Comparison of ENCODE assay signal across 34 cellular contexts in genomic region chr2:72431737-72432136, GRCh38.
"Had no signal": no experiment of that assay in that cellular context is flagged by ENCODE, and none has a peak within 500 bp of the region (broad histone marks: within the 10 kb centered on the region; RNA-seq: fewer than 3 reads in every experiment).

No MANE protein-coding gene starts in this region.

- H3K4me1 ChIP-seq: adrenal gland, breast epithelium, colonic mucosa, heart left ventricle had no signal

- H3K4me3 ChIP-seq: adrenal gland, breast epithelium, cardiac muscle cell, colonic mucosa, heart left ventricle had no signal

- H3K27ac Mint-ChIP-seq: activated CD4-positive, alpha-beta memory T cell treated with anti-CD3 and anti-CD28 coated beads for 36 hours; activated CD4-positive, alpha-beta T cell treated with anti-CD3 and anti-CD28 coated beads for 36 hours; activated CD4-positive, alpha-beta T cell treated with anti-CD3 and anti-CD28 coated beads, Interleukin-2, amount 10 ng/mL, durations not matched to agents 24 days and 14 days; activated CD8-positive, alpha-beta memory T cell treated with anti-CD3 and anti-CD28 coated beads, Interleukin-2, amount 10 ng/mL, durations not matched to agents 7 days and 5 days; activated CD8-positive, alpha-beta T cell treated with anti-CD3 and anti-CD28 coated beads, Interleukin-2, amount 10 ng/mL, durations not matched to agents 7 days and 5 days; activated naive CD4-positive, alpha-beta T cell treated with anti-CD3 and anti-CD28 coated beads for 36 hours; activated naive CD4-positive, alpha-beta T cell treated with anti-CD3 and anti-CD28 coated beads, Interleukin-2, amount 50 U/mL, for 24 hours; activated naive CD8-positive, alpha-beta T cell treated with anti-CD3 and anti-CD28 coated beads for 36 hours; activated naive CD8-positive, alpha-beta T cell treated with anti-CD3 and anti-CD28 coated beads, Interleukin-2, amount 50 U/mL, for 24 hours; activated T-helper 1 cell treated with anti-CD3 and anti-CD28 coated beads, Interleukin-12 subunit alpha, Interleukin-12 subunit beta, Interleukin-2, Interleukin-4 antibody, amounts not matched to agents 30 ng/mL and 10 ng/mL and 1 ng/mL, durations not matched to agents 14 hours and 24 hours and 36 hours; activated T-helper 2 cell treated with anti-CD3 and anti-CD28 coated beads, Interferon-gamma antibody, Interleukin-2, Interleukin-4, amounts not matched to agents 10 μg/mL and 5 μg/mL and 100 μg/mL, durations not matched to agents 14 hours and 24 hours and 36 hours; brain had no signal

- DNase-seq: activated CD4-positive, alpha-beta memory T cell treated with anti-CD3 and anti-CD28 coated beads for 36 hours; activated CD4-positive, alpha-beta T cell treated with anti-CD3 and anti-CD28 coated beads for 36 hours; activated CD4-positive, alpha-beta T cell treated with anti-CD3 and anti-CD28 coated beads, Interleukin-2, amount 10 ng/mL, durations not matched to agents 24 days and 14 days; activated CD4-positive, CD25-positive, alpha-beta regulatory T cell; activated CD4-positive, CD25-positive, alpha-beta regulatory T cell treated with anti-CD3 and anti-CD28 coated beads, Interleukin-2, amount 50 U/mL, for 72 hours; activated CD8-positive, alpha-beta memory T cell treated with anti-CD3 and anti-CD28 coated beads, Interleukin-2, amount 10 ng/mL, durations not matched to agents 7 days and 5 days; activated CD8-positive, alpha-beta memory T cell treated with anti-CD3 and anti-CD28 coated beads, Interleukin-2, amount 50 U/mL, for 4 hours; activated CD8-positive, alpha-beta T cell treated with anti-CD3 and anti-CD28 coated beads, Interleukin-2, amount 10 ng/mL, durations not matched to agents 7 days and 5 days; activated effector memory CD4-positive, alpha-beta T cell treated with anti-CD3 and anti-CD28 coated beads, Interleukin-2, amount 50 U/mL, for 16 hours; activated naive CD4-positive, alpha-beta T cell treated with anti-CD3 and anti-CD28 coated beads for 36 hours; activated naive CD8-positive, alpha-beta T cell treated with anti-CD3 and anti-CD28 coated beads for 36 hours; activated naive CD8-positive, alpha-beta T cell treated with anti-CD3 and anti-CD28 coated beads, Interleukin-2, amount 50 U/mL, for 24 hours; activated T-cell treated with anti-CD3 and anti-CD28 coated beads, Interleukin-2, amount 50 U/mL, for 1 hour; activated T-cell treated with anti-CD3 and anti-CD28 coated beads, Interleukin-2, amount 50 U/mL, for 48 hours; adrenal gland; amygdala; aorta; central memory CD4-positive, alpha-beta T cell; cerebellar nuclear complex; colonic mucosa; effector CD8-positive, alpha-beta T cell; foreskin fibroblast; heart left ventricle; hypothalamus had no signal

- H3K4me1 Mint-ChIP-seq: activated CD4-positive, alpha-beta T cell treated with anti-CD3 and anti-CD28 coated beads for 36 hours; activated CD4-positive, alpha-beta T cell treated with anti-CD3 and anti-CD28 coated beads, Interleukin-2, amount 10 ng/mL, durations not matched to agents 24 days and 14 days; activated CD8-positive, alpha-beta memory T cell treated with anti-CD3 and anti-CD28 coated beads, Interleukin-2, amount 10 ng/mL, durations not matched to agents 7 days and 5 days; activated naive CD4-positive, alpha-beta T cell treated with anti-CD3 and anti-CD28 coated beads, Interleukin-2, amount 50 U/mL, for 24 hours; activated naive CD8-positive, alpha-beta T cell treated with anti-CD3 and anti-CD28 coated beads for 36 hours; activated naive CD8-positive, alpha-beta T cell treated with anti-CD3 and anti-CD28 coated beads, Interleukin-2, amount 50 U/mL, for 24 hours; brain had no signal

- H3K27me3 Mint-ChIP-seq: activated CD4-positive, alpha-beta memory T cell treated with anti-CD3 and anti-CD28 coated beads for 36 hours; activated CD4-positive, alpha-beta T cell treated with anti-CD3 and anti-CD28 coated beads for 36 hours; activated CD4-positive, alpha-beta T cell treated with anti-CD3 and anti-CD28 coated beads, Interleukin-2, amount 10 ng/mL, durations not matched to agents 24 days and 14 days; activated CD8-positive, alpha-beta memory T cell treated with anti-CD3 and anti-CD28 coated beads, Interleukin-2, amount 10 ng/mL, durations not matched to agents 7 days and 5 days; activated naive CD4-positive, alpha-beta T cell treated with anti-CD3 and anti-CD28 coated beads, Interleukin-2, amount 50 U/mL, for 24 hours; activated naive CD8-positive, alpha-beta T cell treated with anti-CD3 and anti-CD28 coated beads for 36 hours; activated naive CD8-positive, alpha-beta T cell treated with anti-CD3 and anti-CD28 coated beads, Interleukin-2, amount 50 U/mL, for 24 hours; brain had no signal

- H3K27me3 ChIP-seq: adrenal gland, breast epithelium, cardiac muscle cell, colonic mucosa, heart left ventricle had no signal

- H3K4me3 Mint-ChIP-seq: activated CD4-positive, alpha-beta memory T cell treated with anti-CD3 and anti-CD28 coated beads for 36 hours; activated CD4-positive, alpha-beta T cell treated with anti-CD3 and anti-CD28 coated beads for 36 hours; activated CD4-positive, alpha-beta T cell treated with anti-CD3 and anti-CD28 coated beads, Interleukin-2, amount 10 ng/mL, durations not matched to agents 24 days and 14 days; activated CD8-positive, alpha-beta memory T cell treated with anti-CD3 and anti-CD28 coated beads, Interleukin-2, amount 10 ng/mL, durations not matched to agents 7 days and 5 days; activated CD8-positive, alpha-beta T cell treated with anti-CD3 and anti-CD28 coated beads, Interleukin-2, amount 10 ng/mL, durations not matched to agents 7 days and 5 days; activated naive CD4-positive, alpha-beta T cell treated with anti-CD3 and anti-CD28 coated beads for 36 hours; activated naive CD4-positive, alpha-beta T cell treated with anti-CD3 and anti-CD28 coated beads, Interleukin-2, amount 50 U/mL, for 24 hours; activated naive CD8-positive, alpha-beta T cell treated with anti-CD3 and anti-CD28 coated beads for 36 hours; activated naive CD8-positive, alpha-beta T cell treated with anti-CD3 and anti-CD28 coated beads, Interleukin-2, amount 50 U/mL, for 24 hours; activated T-helper 1 cell treated with anti-CD3 and anti-CD28 coated beads, Interleukin-12 subunit alpha, Interleukin-12 subunit beta, Interleukin-2, Interleukin-4 antibody, amounts not matched to agents 30 ng/mL and 10 ng/mL and 1 ng/mL, durations not matched to agents 14 hours and 24 hours and 36 hours; brain had no signal

- H3K9me3 ChIP-seq: adrenal gland, breast epithelium, colonic mucosa had no signal

- H3K27ac ChIP-seq: adrenal gland, breast epithelium, cardiac muscle cell, colonic mucosa, heart left ventricle had no signal

- FAIRE-seq: endometrium, endothelial cell of umbilical vein, frontal cortex had no signal

- ATAC-seq: activated CD4-positive, alpha-beta T cell treated with anti-CD3 and anti-CD28 coated beads for 36 hours; activated CD8-positive, alpha-beta memory T cell treated with anti-CD3 and anti-CD28 coated beads, Interleukin-2, amount 10 ng/mL, durations not matched to agents 7 days and 5 days; activated CD8-positive, alpha-beta T cell treated with anti-CD3 and anti-CD28 coated beads, Interleukin-2, amount 10 ng/mL, durations not matched to agents 7 days and 5 days; activated naive CD8-positive, alpha-beta T cell treated with anti-CD3 and anti-CD28 coated beads, Interleukin-2, amount 50 U/mL, for 24 hours; esophagus mucosa; heart left ventricle had no signal

- H3K36me3 ChIP-seq: adrenal gland, breast epithelium, cardiac muscle cell, colonic mucosa, heart left ventricle had no signal
